22 cellular contexts compared by ENCODE assay signal in genomic region chr18:31232779-31233424, GRCh38.
"Had no signal": no experiment of that assay in that cellular context is flagged by ENCODE, and none has a peak within 500 bp of the region (broad histone marks: within the 10 kb centered on the region; RNA-seq: fewer than 3 reads in every experiment).

No MANE protein-coding gene starts in this region.

- H3K4me1 Mint-ChIP-seq: activated CD8-positive, alpha-beta memory T cell treated with anti-CD3 and anti-CD28 coated beads, Interleukin-2, amount 10 ng/mL, durations not matched to agents 7 days and 5 days; activated naive CD8-positive, alpha-beta T cell treated with anti-CD3 and anti-CD28 coated beads, Interleukin-2, amount 50 U/mL, for 24 hours; stimulated activated naive B cell treated with anti-CD40 and anti-IgM and Interleukin-4, amounts not matched to agents 10 μg/mL and 1 μg/mL and 100 μg/mL, for 72 hours had no signal

- H3K4me2 ChIP-seq: neural progenitor cell had no signal

- H3K27ac Mint-ChIP-seq: activated CD8-positive, alpha-beta memory T cell treated with anti-CD3 and anti-CD28 coated beads, Interleukin-2, amount 10 ng/mL, durations not matched to agents 7 days and 5 days; activated naive CD4-positive, alpha-beta T cell treated with anti-CD3 and anti-CD28 coated beads for 36 hours; activated naive CD8-positive, alpha-beta T cell treated with anti-CD3 and anti-CD28 coated beads, Interleukin-2, amount 50 U/mL, for 24 hours; activated T-helper 2 cell treated with anti-CD3 and anti-CD28 coated beads, Interferon-gamma antibody, Interleukin-2, Interleukin-4, amounts not matched to agents 10 μg/mL and 5 μg/mL and 100 μg/mL, durations not matched to agents 14 hours and 24 hours and 36 hours; neural progenitor cell; stimulated activated naive B cell treated with anti-CD40 and anti-IgM and Interleukin-4, amounts not matched to agents 10 μg/mL and 1 μg/mL and 100 μg/mL, for 72 hours had no signal

- DNase-seq: activated CD4-positive, alpha-beta T cell treated with anti-CD3 and anti-CD28 coated beads for 1 hour; activated CD4-positive, alpha-beta T cell treated with anti-CD3 and anti-CD28 coated beads, Interleukin-2, amount 50 U/mL, for 4 hours; activated CD8-positive, alpha-beta memory T cell treated with anti-CD3 and anti-CD28 coated beads, Interleukin-2, amount 10 ng/mL, durations not matched to agents 7 days and 5 days; activated naive CD4-positive, alpha-beta T cell treated with anti-CD3 and anti-CD28 coated beads for 36 hours; activated naive CD8-positive, alpha-beta T cell treated with anti-CD3 and anti-CD28 coated beads, Interleukin-2, amount 50 U/mL, for 24 hours; activated T-cell treated with anti-CD3 and anti-CD28 coated beads, Interleukin-2, amount 50 U/mL, for 1 hour; aorta; erythroblast; gastrocnemius medialis; heart left ventricle; left lung; mesendoderm; ovary; stimulated activated CD4-positive, alpha-beta T cell treated with anti-CD3 and anti-CD28 coated beads, Interleukin-15, amount 100 ng/mL, for 24 hours; stimulated activated CD4-positive, alpha-beta T cell treated with anti-CD3 and anti-CD28 coated beads, Interleukin-4, amount 100 ng/mL, for 1 hour; stimulated activated naive B cell treated with anti-CD40 and anti-IgM and Interleukin-4, amounts not matched to agents 10 μg/mL and 1 μg/mL and 100 μg/mL, for 72 hours; T-helper 9 cell; tibial artery had no signal

- ATAC-seq: activated CD8-positive, alpha-beta memory T cell treated with anti-CD3 and anti-CD28 coated beads, Interleukin-2, amount 10 ng/mL, durations not matched to agents 7 days and 5 days; activated naive CD8-positive, alpha-beta T cell treated with anti-CD3 and anti-CD28 coated beads, Interleukin-2, amount 50 U/mL, for 24 hours; gastrocnemius medialis; left lung had no signal

- H3K36me3 ChIP-seq: breast epithelium, gastrocnemius medialis, heart left ventricle, left lung, neural progenitor cell, ovary, tibial artery, vagina had no signal

- H3K9ac ChIP-seq: neural progenitor cell had no signal

- H3K4me3 Mint-ChIP-seq: activated CD8-positive, alpha-beta memory T cell treated with anti-CD3 and anti-CD28 coated beads, Interleukin-2, amount 10 ng/mL, durations not matched to agents 7 days and 5 days; activated naive CD4-positive, alpha-beta T cell treated with anti-CD3 and anti-CD28 coated beads for 36 hours; activated naive CD8-positive, alpha-beta T cell treated with anti-CD3 and anti-CD28 coated beads, Interleukin-2, amount 50 U/mL, for 24 hours; neural progenitor cell; stimulated activated naive B cell treated with anti-CD40 and anti-IgM and Interleukin-4, amounts not matched to agents 10 μg/mL and 1 μg/mL and 100 μg/mL, for 72 hours had no signal

- H3K4me3 ChIP-seq: breast epithelium, gastrocnemius medialis, heart left ventricle, left lung, neural progenitor cell, ovary, tibial artery, vagina had no signal

- H3K9me3 ChIP-seq: breast epithelium, gastrocnemius medialis, heart left ventricle, left lung, ovary, tibial artery, vagina had no signal

- H3K27me3 ChIP-seq: breast epithelium, gastrocnemius medialis, heart left ventricle, left lung, neural progenitor cell, ovary, tibial artery, vagina had no signal

- H3K36me3 Mint-ChIP-seq: activated CD8-positive, alpha-beta memory T cell treated with anti-CD3 and anti-CD28 coated beads, Interleukin-2, amount 10 ng/mL, durations not matched to agents 7 days and 5 days; neural progenitor cell; stimulated activated naive B cell treated with anti-CD40 and anti-IgM and Interleukin-4, amounts not matched to agents 10 μg/mL and 1 μg/mL and 100 μg/mL, for 72 hours had no signal

- H3K4me1 ChIP-seq: breast epithelium, gastrocnemius medialis, left lung, neural progenitor cell, tibial artery, vagina had no signal

- H3K27ac ChIP-seq: gastrocnemius medialis, left lung, neural progenitor cell, ovary, tibial artery, vagina had no signal

- H3K27me3 Mint-ChIP-seq: activated CD8-positive, alpha-beta memory T cell treated with anti-CD3 and anti-CD28 coated beads, Interleukin-2, amount 10 ng/mL, durations not matched to agents 7 days and 5 days; activated naive CD8-positive, alpha-beta T cell treated with anti-CD3 and anti-CD28 coated beads, Interleukin-2, amount 50 U/mL, for 24 hours; stimulated activated naive B cell treated with anti-CD40 and anti-IgM and Interleukin-4, amounts not matched to agents 10 μg/mL and 1 μg/mL and 100 μg/mL, for 72 hours had no signal

- H3K9me3 Mint-ChIP-seq: activated naive CD4-positive, alpha-beta T cell treated with anti-CD3 and anti-CD28 coated beads for 36 hours; activated naive CD8-positive, alpha-beta T cell treated with anti-CD3 and anti-CD28 coated beads, Interleukin-2, amount 50 U/mL, for 24 hours; neural progenitor cell; stimulated activated naive B cell treated with anti-CD40 and anti-IgM and Interleukin-4, amounts not matched to agents 10 μg/mL and 1 μg/mL and 100 μg/mL, for 72 hours had no signal
